Comparison of ENCODE assay signal across 1 cellular context in genomic region chr19:1333789-1334188, GRCh38.
TF ChIP-seq lines count a peak whose summit lies in the region.

No MANE protein-coding gene starts in this region.

TF ChIP-seq in GM23338, 12 proteins besides CTCF, POLR2A, EP300 and RAD21 (continued from another document):
- no peak for TF ChIP-seq ZNF462 (CRISPR knock-in tag; IDR thresholded peaks at IDR 0.05)
- TF ChIP-seq CREB1 (CRISPR knock-in tag; IDR thresholded peaks at IDR 0.05; ENCODE audit: low read depth): no peak
- no peak for TF ChIP-seq ZNF114 (CRISPR knock-in tag; IDR thresholded peaks at IDR 0.05)
- no peak for TF ChIP-seq ZNF331 (CRISPR knock-in tag; IDR thresholded peaks at IDR 0.05; ENCODE audit: low read depth)
- no peak for TF ChIP-seq POLR2AphosphoS5 (IDR thresholded peaks at IDR 0.05; ENCODE audit: low read depth)
TF ChIP-seq in GM23338: peak in this region for 0.
